ENCODE assay signal across 10 cellular contexts in the genomic region with DNA sequence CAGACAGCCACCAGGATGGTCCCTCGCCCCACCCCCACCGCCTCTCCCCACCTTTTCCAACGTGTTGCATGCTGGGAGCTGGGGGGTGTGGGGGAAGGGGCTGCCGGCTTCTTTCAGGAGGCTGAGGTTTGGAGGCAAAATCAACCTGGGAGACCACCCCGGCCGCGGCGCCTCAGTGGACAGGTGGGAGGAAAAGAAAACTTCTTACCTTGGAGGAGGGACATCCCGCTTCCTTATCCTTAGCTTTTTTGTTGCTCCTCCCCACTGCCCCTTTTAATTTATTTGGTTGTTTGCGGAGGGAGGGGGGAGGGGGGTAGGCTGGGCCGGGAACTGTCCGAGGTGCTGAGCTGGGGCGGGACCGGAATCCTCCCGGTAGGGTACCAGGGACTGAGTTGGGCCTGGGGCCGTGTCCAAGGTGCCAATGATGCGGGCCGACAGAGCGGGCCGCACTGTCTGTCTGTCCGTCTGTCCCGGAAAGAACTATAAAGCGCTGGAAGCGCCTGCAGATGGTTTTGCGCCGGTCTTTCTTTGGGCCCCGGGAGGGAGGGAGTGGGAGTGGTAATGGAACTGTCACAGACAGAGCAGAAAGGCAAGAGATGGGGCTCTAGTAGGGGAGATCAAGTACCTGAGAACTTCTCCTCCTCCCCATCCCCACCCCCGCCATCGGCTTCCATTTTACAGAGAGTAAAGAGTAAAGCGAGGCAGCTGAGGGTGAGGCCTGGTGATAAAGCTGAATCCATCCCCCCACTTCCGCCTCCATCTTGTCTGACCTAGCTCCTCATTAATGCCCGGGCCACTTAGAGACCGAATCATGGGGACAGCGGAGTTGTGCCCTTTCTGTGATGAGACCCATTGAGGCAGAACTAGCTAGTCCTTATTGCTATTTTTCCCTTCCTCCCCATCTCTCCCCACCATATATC. TPM values are rescaled to one million over a fixed set of nuclear protein-coding genes. Genes with fewer than 3 reads are reported as not detected.
DNase-seq lines count a peak whose midpoint lies in the region; ATAC-seq lines count a peak whose summit lies in the region.
"Had no signal": no experiment of that assay in that cellular context is flagged by ENCODE, and none has a peak within 500 bp of the region (broad histone marks: within the 10 kb centered on the region; RNA-seq: fewer than 3 reads in every experiment).

No MANE protein-coding gene starts in this region.

- H3K27me3 ChIP-seq in H7 (ENCODE audit: control insufficient read depth, insufficient read depth, low read length), result peaks cover 54% of the 10 kb centered on the region

- DNase-seq in NCI-H2029 (lab: John Stamatoyannopoulos, UW) (peak; percentile 46), NCI-H2029 treated with DMSO at 0.1 percent for 48 hours (lab: John Stamatoyannopoulos, UW) (no peak), H7 (peak; percentile 90), NCI-H774 (lab: John Stamatoyannopoulos, UW) (peak; percentile 57), left kidney (ENCODE audit: low read depth, low spot score) (peak; percentile 36)

- ATAC-seq in GM21576 (IDR thresholded peaks at IDR 0.05; ENCODE audit: unreplicated experiment), result no peak
- ATAC-seq in HG03378 (IDR thresholded peaks at IDR 0.05; ENCODE audit: unreplicated experiment), result no peak
- ATAC-seq in GM21717 (IDR thresholded peaks at IDR 0.05; ENCODE audit: unreplicated experiment), result no peak
- ATAC-seq: activated naive CD4-positive, alpha-beta T cell treated with anti-CD3 and anti-CD28 coated beads, Interleukin-2, amount 50 U/mL, for 72 hours had no signal

- no peaks in the 10 kb centered on the region for H3K36me3 ChIP-seq in H7 (replicated peaks; ENCODE audit: control insufficient read depth, insufficient read depth, low read length)

- H3K4me3 ChIP-seq in H7 (ENCODE audit: insufficient read depth, low read depth, low read length), result peak overlapping the region; percentile 33

RNA-seq across cellular contexts. Expression of gene CDK5R2, which starts 2.4 kb away (rescaled TPM):
- total RNA-seq in H7 (2014; rRNA removed; shearing (Covaris generic)), result 0.17 TPM in 1 of 2 replicates, not detected in the other
- total RNA-seq: activated naive CD4-positive, alpha-beta T cell treated with anti-CD3 and anti-CD28 coated beads, Interleukin-2, amount 50 U/mL, for 72 hours had no signal

RNA-seq across cellular contexts. Expression of gene FEV, which starts 23.1 kb away (rescaled TPM):
- not detected in 2 replicates for total RNA-seq in H7 (2014; rRNA removed; shearing (Covaris generic))
- total RNA-seq: activated naive CD4-positive, alpha-beta T cell treated with anti-CD3 and anti-CD28 coated beads, Interleukin-2, amount 50 U/mL, for 72 hours; kidney epithelial cell had no signal

RNA-seq across cellular contexts. Expression of gene CRYBA2, which starts 31.3 kb away (rescaled TPM):
- not detected in 2 replicates for total RNA-seq in H7 (2014; rRNA removed; shearing (Covaris generic))
- total RNA-seq: activated naive CD4-positive, alpha-beta T cell treated with anti-CD3 and anti-CD28 coated beads, Interleukin-2, amount 50 U/mL, for 72 hours; kidney epithelial cell had no signal
